ENCODE assay signal across 12 cellular contexts in the genomic region with DNA sequence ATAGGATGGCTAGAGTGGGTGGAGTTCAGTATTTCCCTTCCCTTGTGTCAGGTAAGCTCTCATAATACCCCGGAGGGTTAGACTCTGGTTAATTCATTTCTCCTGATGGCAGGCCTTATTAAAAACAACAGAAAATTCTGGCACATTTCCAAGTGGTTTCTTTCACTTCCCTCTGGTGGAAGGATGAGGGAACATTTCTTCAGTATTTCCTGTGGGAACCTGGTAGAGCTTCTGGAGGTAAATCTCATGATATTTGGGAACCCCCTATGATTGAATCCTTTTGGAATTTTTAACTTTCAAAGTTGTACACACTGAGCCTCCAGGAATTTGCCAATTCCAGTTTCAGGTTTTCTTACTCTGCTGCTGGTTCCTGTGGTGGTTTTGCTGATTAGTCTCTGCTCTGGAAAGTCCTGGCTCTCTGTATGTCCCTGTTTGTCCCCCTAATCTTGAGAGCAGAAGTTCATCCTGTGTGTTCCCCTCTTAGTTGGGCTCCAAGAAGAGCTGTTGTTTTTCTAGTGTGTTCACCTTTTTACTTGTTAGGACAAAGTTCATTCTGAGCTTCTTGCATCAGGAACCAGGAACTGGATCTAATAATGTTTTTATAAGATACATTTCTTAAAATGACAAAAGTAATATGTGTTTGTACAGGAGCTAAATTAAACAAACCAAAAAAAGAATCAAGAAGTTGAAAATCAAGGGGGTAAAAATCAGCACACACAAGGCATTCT. TPM values are rescaled to one million over a fixed set of nuclear protein-coding genes. Genes with fewer than 3 reads are reported as not detected.
DNase-seq lines count a peak whose midpoint lies in the region; ATAC-seq, FAIRE-seq and TF ChIP-seq lines count a peak whose summit lies in the region.
"Had no signal": no experiment of that assay in that cellular context is flagged by ENCODE, and none has a peak within 500 bp of the region (broad histone marks: within the 10 kb centered on the region; RNA-seq: fewer than 3 reads in every experiment).

No MANE protein-coding gene starts in this region.

- CTCF ChIA-PET in K562 (lab: Yijun Ruan, JAX; ENCODE audit: low intra/inter-chr PET ratio) (no interaction called here), OCI-LY7 (lab: Charles Lee; ENCODE audit: unreplicated experiment) (no interaction called here)

- H3K9ac ChIP-seq in K562 (ENCODE audit: insufficient read depth in 1 of 2, low read depth in 2 of 2, low read length in 2 of 2), result no peak overlapping the region

- TF ChIP-seq CTCF in K562 (IDR thresholded peaks at IDR 0.05 in 2 of 3, conservative IDR thresholded peaks at IDR 0.05 in 1 of 3; ENCODE audit: insufficient read depth in 2 of 3, low read depth in 1 of 3, low read length in 3 of 3) (no peak), OCI-LY7 (conservative IDR thresholded peaks at IDR 0.05; ENCODE audit: low read length) (no peak), ovary (IDR thresholded peaks at IDR 0.05) (peak in 1 of 3 donors; percentile 11)

- no peak for TF ChIP-seq POLR2A in K562 (conservative IDR thresholded peaks at IDR 0.05)
- no peak for TF ChIP-seq POLR2A in ovary (IDR thresholded peaks at IDR 0.05)

- in situ Hi-C loops in K562 (cut with MboI), result no loop called here

- H3K36me3 ChIP-seq in K562 (ENCODE audit: control insufficient read depth, insufficient read depth, low read length), result no peaks in the 10 kb centered on the region
- no peaks in the 10 kb centered on the region for H3K36me3 ChIP-seq in muscle layer of duodenum (ENCODE audit: control insufficient read depth in 1 of 2, insufficient read depth in 2 of 2, low read length in 2 of 2)
- no peaks in the 10 kb centered on the region for H3K36me3 ChIP-seq in OCI-LY7 (ENCODE audit: insufficient read depth, low read length)
- H3K36me3 ChIP-seq in ovary, result no peaks in the 10 kb centered on the region
- H3K36me3 ChIP-seq: MG63 had no signal

- 0% methylated on average over 1 of the region's 1 CpG for WGBS in K562 (ENCODE audit: insufficient coverage, low coverage, missing lambda C conversion rate)
- WGBS in ovary, 3 donors, result 0 to 6% (median 4%) methylated on average over 1 of the region's 1 CpG

- H4K20me1 ChIP-seq in K562 (replicated peaks; ENCODE audit: control insufficient read depth, insufficient read depth, low read length) (no peaks in the 10 kb centered on the region), OCI-LY7 (ENCODE audit: insufficient read depth, low read length) (no peaks in the 10 kb centered on the region)

- H3K9me1 ChIP-seq in K562 (ENCODE audit: control insufficient read depth, insufficient read depth, low read length), result no peaks in the 10 kb centered on the region

- POLR2A ChIA-PET in K562 (lab: Yijun Ruan, JAX) (no interaction called here), OCI-LY7 (lab: Charles Lee) (no interaction called here)

- no peaks in the 10 kb centered on the region for H3K9me2 ChIP-seq in OCI-LY7 (ENCODE audit: insufficient read depth, low read length)

- H3K27ac ChIP-seq in K562 (ENCODE audit: extremely low read depth, low read depth, low read length), result no peak overlapping the region
- peak overlapping the region; percentile 42 for H3K27ac ChIP-seq in muscle layer of duodenum (ENCODE audit: low read length)
- H3K27ac ChIP-seq in OCI-LY7 (ENCODE audit: low read depth, low read length, poor library complexity, severe bottlenecking), result no peak overlapping the region
- no peak overlapping the region for H3K27ac ChIP-seq in ovary

- H3K27me3 ChIP-seq in K562 (ENCODE audit: control insufficient read depth in 2 of 2, insufficient read depth in 2 of 2, low read length in 2 of 2), result no peaks in the 10 kb centered on the region
- H3K27me3 ChIP-seq in muscle layer of duodenum (ENCODE audit: low read depth, low read length), result no peaks in the 10 kb centered on the region
- no peaks in the 10 kb centered on the region for H3K27me3 ChIP-seq in ovary
- H3K27me3 ChIP-seq: MG63 had no signal

- H3K4me1 ChIP-seq in K562 (replicated peaks in 1 of 2; ENCODE audit: control insufficient read depth in 2 of 2, insufficient read depth in 2 of 2, low read length in 2 of 2) (no peaks in the 10 kb centered on the region), muscle layer of duodenum (ENCODE audit: control insufficient read depth in 1 of 2, insufficient read depth in 2 of 2, low read length in 2 of 2) (no peaks in the 10 kb centered on the region), OCI-LY7 (ENCODE audit: insufficient read depth, low read length, poor library complexity, severe bottlenecking) (no peaks in the 10 kb centered on the region), ovary (ENCODE audit: insufficient read depth) (no peaks in the 10 kb centered on the region)

- H3K79me2 ChIP-seq in K562 (ENCODE audit: control insufficient read depth, insufficient read depth, low read length), result no peaks in the 10 kb centered on the region
- H3K79me2 ChIP-seq in OCI-LY7 (ENCODE audit: insufficient read depth, low read depth, low read length), result no peaks in the 10 kb centered on the region

- H3K4me2 ChIP-seq in K562 (ENCODE audit: insufficient read depth, low read length) (no peak overlapping the region), OCI-LY7 (ENCODE audit: low read length) (no peak overlapping the region)

- no peak for TF ChIP-seq EP300 in K562 (IDR thresholded peaks at IDR 0.05; ENCODE audit: low read length)
- no peak for TF ChIP-seq EP300 in ovary (IDR thresholded peaks at IDR 0.05)

- no peak overlapping the region for H2AFZ ChIP-seq in K562 (ENCODE audit: low read depth, low read length)
- H2AFZ ChIP-seq in OCI-LY7 (ENCODE audit: low read length), result no peak overlapping the region

- DNase-seq in Daoy (ENCODE audit: low read depth) (peak; percentile 55), LoVo (ENCODE audit: low spot score) (peak; percentile 80), K562 (ENCODE audit: extremely low read depth in 1 of 4, low spot score in 3 of 4) (peak in 1 of 4 experiments; percentile 7), OCI-LY7 (ENCODE audit: low spot score) (no peak), ovary (no peak)
- DNase-seq: cortex of kidney; foreskin melanocyte; MG63; stimulated activated CD4-positive, alpha-beta T cell treated with anti-CD3 and anti-CD28 coated beads, Interleukin-4, amount 100 ng/mL, for 4 hours had no signal

- intact Hi-C loops in K562 (cut with micrococcal nuclease), result no loop called here
- intact Hi-C loops in OCI-LY7 (cut with micrococcal nuclease; ENCODE audit: unreplicated experiment), result no loop called here
- intact Hi-C loops in ovary (cut with DNase I), result no loop called here

- no peak for TF ChIP-seq RAD21 in K562 (CRISPR knock-in tag; conservative IDR thresholded peaks at IDR 0.05 in 1 of 2, IDR thresholded peaks at IDR 0.05 in 1 of 2)

- H3K9me3 ChIP-seq in K562 (replicated peaks; ENCODE audit: control insufficient read depth, insufficient read depth, low read depth, low read length) (no peaks in the 10 kb centered on the region), muscle layer of duodenum (ENCODE audit: control insufficient read depth in 1 of 2, low read length in 2 of 2) (no peaks in the 10 kb centered on the region), OCI-LY7 (ENCODE audit: low read length) (no peaks in the 10 kb centered on the region), ovary (no peaks in the 10 kb centered on the region)
- H3K9me3 ChIP-seq: MG63 had no signal

- no peak for FAIRE-seq in K562 (lab: Jason Lieb, UNC)

- no TSS peak for BruUV-seq in K562 (replicated peaks; lab: Mats Ljungman, UMichigan)
- no TSS peak for BruUV-seq in OCI-LY7 (replicated peaks; lab: Mats Ljungman, UMichigan)

- H3K4me3 ChIP-seq in K562, result no peak overlapping the region
- no peak overlapping the region for H3K4me3 ChIP-seq in muscle layer of duodenum (ENCODE audit: low read depth in 1 of 2, low read length in 2 of 2)
- no peak overlapping the region for H3K4me3 ChIP-seq in OCI-LY7 (ENCODE audit: low read depth, low read length, poor library complexity, severe bottlenecking)
- H3K4me3 ChIP-seq in ovary, result no peak overlapping the region
- H3K4me3 ChIP-seq: MG63 had no signal

- ATAC-seq in K562, result no peak
- ATAC-seq in activated CD4-positive, CD25-positive, alpha-beta regulatory T cell treated with anti-CD3 and anti-CD28 coated beads, Interleukin-2, amount 50 U/mL, for 24 hours, result no peak
- ATAC-seq in HG03442 (IDR thresholded peaks at IDR 0.05; ENCODE audit: unreplicated experiment), result no peak

TF ChIP-seq in K562, 482 proteins besides CTCF, POLR2A, EP300 and RAD21:
- TF ChIP-seq ZNF583 (CRISPR knock-in tag; IDR thresholded peaks at IDR 0.05) (no peak), NFIC (IDR thresholded peaks at IDR 0.05) (peak; percentile 65)

RNA-seq across cellular contexts. Expression of a gene that starts 12.1 kb away (rescaled TPM):
- total RNA-seq in Daoy (2014; rRNA removed; shearing (Covaris generic)), result 2.5 and 4.7 TPM in 2 replicates
- 0.26 and 0.35 TPM in 2 replicates for total RNA-seq in K562 (2011; cell fraction: chromatin; rRNA removed; ENCODE audit: low replicate concordance)
- total RNA-seq in K562 (2011; cell fraction: nucleolus; rRNA removed), result 1.0 TPM in 1 of 2 replicates, not detected in the other
- 0.46 and 0.59 TPM in 2 replicates for total RNA-seq in K562 (2011; cell fraction: nucleoplasm; rRNA removed)
- total RNA-seq in K562 (2014; rRNA removed) (0.29 TPM in 1 of 2 replicates, not detected in the other), K562 (2014; rRNA removed; fragmentation: Illumina TruSeq; extraction: Trizol) (not detected in 2 replicates), K562 (2015; rRNA removed; fragmentation: Illumina TruSeq; extraction: Trizol) (not detected in 2 replicates), K562 (2021) (not detected in 2 replicates), OCI-LY7 (2022) (not detected in 2 replicates), ovary (1 to 10 TPM; 1.8 to 5.2 (median 3.4) TPM)
- polyA plus RNA-seq in K562 (2011; rRNA removed) (0.04 TPM in 1 of 2 replicates, not detected in the other), K562 (2014; fragmentation: Illumina TruSeq; extraction: Trizol) (not detected in 2 replicates), K562 (2014; fragmentation: Nextera tagmentation; extraction: Ambion mirVana) (not detected), K562 (2014; rRNA removed) (not detected in 2 replicates), ovary (1 to 10 TPM; 1.6 to 1.9 TPM)
- 0.16 TPM in 1 of 2 replicates, not detected in the other for polyA plus RNA-seq in K562 (2011; cell fraction: cytosol; rRNA removed)
- polyA plus RNA-seq in K562 (2011; cell fraction: nucleus; rRNA removed), result 0.04 and 0.24 TPM in 2 replicates
- 0.03 and 0.28 TPM in 2 replicates for polyA plus RNA-seq in K562 (2012)
- not detected in 2 replicates for polyA minus RNA-seq in K562 (2011; rRNA and poly(A)+ RNA removed)
- polyA minus RNA-seq in K562 (2011; cell fraction: cytosol; rRNA and poly(A)+ RNA removed), result not detected in 2 replicates
- under 0.01 TPM in 1 of 2 replicates, not detected in the other for polyA minus RNA-seq in K562 (2011; cell fraction: nucleus; rRNA and poly(A)+ RNA removed)
- total RNA-seq in OCI-LY7 (2014; rRNA removed; shearing (Covaris generic)), result not detected in 2 replicates

Comparison
In these comparisons a context has a peak if more than half of its experiments do, and no peak if none do; other contexts are left out.
1. DNase-seq: peak in Daoy (single experiment) and LoVo (single experiment); none in OCI-LY7 (single experiment) and ovary (0 of 5).